In genomic region chr6:46419576-46420002, GRCh38 we compare ENCODE assay signal across 7 cellular contexts.
DNase-seq lines count a peak whose midpoint lies in the region; ATAC-seq and TF ChIP-seq lines count a peak whose summit lies in the region.

No MANE protein-coding gene starts in this region.

- H3K4me2 ChIP-seq in OCI-LY1 (ENCODE audit: low read length) = no peak overlapping the region

- no peaks in the 10 kb centered on the region for H4K20me1 ChIP-seq in OCI-LY1 (ENCODE audit: insufficient read depth, low read length)

- no peak for TF ChIP-seq POLR2A in tibial nerve (IDR thresholded peaks at IDR 0.05)

- peak; percentile 61 for ATAC-seq in left colon
- ATAC-seq in GM18517 (IDR thresholded peaks at IDR 0.05; ENCODE audit: unreplicated experiment) = no peak

- H3K27ac ChIP-seq in OCI-LY1 (ENCODE audit: low read depth, low read length, poor library complexity, severe bottlenecking) (no peak overlapping the region), tibial nerve (no peak overlapping the region)

- no peaks in the 10 kb centered on the region for H3K4me1 ChIP-seq in OCI-LY1 (ENCODE audit: insufficient read depth, low read length, severe bottlenecking)
- H3K4me1 ChIP-seq in tibial nerve = peaks cover 0 to 6% (median 2%) of the 10 kb centered on the region in 4 donors

- H3K9ac ChIP-seq in OCI-LY1 (ENCODE audit: low read length) = no peak overlapping the region

- intact Hi-C loops in left colon (cut with DNase I, micrococcal nuclease) = loop anchor here in 1 of 2 donors (5.0 kb wide), 1 partner anchor 208 kb away; no protein-coding TSS in a partner anchor

- H3K79me2 ChIP-seq in OCI-LY1 (ENCODE audit: insufficient read depth, low read length) = no peaks in the 10 kb centered on the region

- H3K4me3 ChIP-seq in OCI-LY1 (ENCODE audit: low read depth, low read length, poor library complexity, severe bottlenecking) (no peak overlapping the region), cardiac fibroblast (replicated peaks in 1 of 2; ENCODE audit: low read depth in 2 of 2, low read length in 2 of 2) (no peak overlapping the region), tibial nerve (no peak overlapping the region)

- H2AFZ ChIP-seq in OCI-LY1 (ENCODE audit: low read length) = no peak overlapping the region

- no peaks in the 10 kb centered on the region for H3K9me3 ChIP-seq in OCI-LY1 (ENCODE audit: low read length)
- H3K9me3 ChIP-seq in tibial nerve = no peaks in the 10 kb centered on the region

- DNase-seq in ELF-1 (ENCODE audit: low read depth, low spot score) (peak; percentile 22), HuH-7 (ENCODE audit: low spot score) (peak; percentile 35), cardiac fibroblast (ENCODE audit: low read depth in 2 of 2) (peak; percentile 79 to 86), left colon (peak in 1 of 2 donors; percentile 68), tibial nerve (ENCODE audit: low spot score in 2 of 2) (peak; percentile 33 to 93)

- 0 to 2% methylated on average over 2 of the region's 2 CpGs for WGBS in tibial nerve, 2 donors

- no peak for TF ChIP-seq EP300 in tibial nerve (IDR thresholded peaks at IDR 0.05)

- H3K27me3 ChIP-seq in OCI-LY1 (ENCODE audit: insufficient read depth, low read length) (no peaks in the 10 kb centered on the region), tibial nerve (no peaks in the 10 kb centered on the region)

- H3K9me2 ChIP-seq in OCI-LY1 (ENCODE audit: low read depth, low read length) = no peaks in the 10 kb centered on the region

- H3K36me3 ChIP-seq in OCI-LY1 (ENCODE audit: insufficient read depth, low read length) (no peaks in the 10 kb centered on the region), tibial nerve (no peaks in the 10 kb centered on the region)

- no peaks in the 10 kb centered on the region for H3F3A ChIP-seq in OCI-LY1 (ENCODE audit: insufficient read depth, low read length)

- TF ChIP-seq CTCF in OCI-LY1 (IDR thresholded peaks at IDR 0.05; ENCODE audit: low read length) (peak; percentile 74), cardiac fibroblast (IDR thresholded peaks at IDR 0.05; ENCODE audit: low read depth, low read length) (peak; percentile 76), tibial nerve (IDR thresholded peaks at IDR 0.05) (peak; percentile 62 to 77 (median 72))
